Comparison of ENCODE assay signal across 1 cellular context in the genomic region with DNA sequence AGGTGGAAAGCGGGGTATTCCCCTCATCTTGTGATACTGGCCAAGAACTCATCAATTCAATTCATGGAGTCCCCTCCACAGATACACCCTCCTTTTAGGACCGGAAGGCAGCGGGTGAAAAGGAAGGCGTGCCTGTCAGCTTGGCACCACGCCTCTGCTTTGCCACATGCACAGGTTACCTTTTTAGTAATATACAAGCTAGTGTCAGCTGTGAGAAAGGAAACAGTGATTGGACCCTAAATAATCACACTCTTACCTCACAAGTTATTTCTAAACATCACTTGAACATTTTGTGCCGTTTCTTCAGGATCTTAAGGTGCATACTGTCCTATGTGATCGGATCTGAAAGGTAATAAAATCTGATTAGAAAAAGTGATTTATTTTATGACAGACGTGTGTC.
TF ChIP-seq lines count a peak whose summit lies in the region.

No MANE protein-coding gene starts in this region.

TF ChIP-seq in IMR-90, 13 proteins besides CTCF, POLR2A, EP300 and RAD21:
- TF ChIP-seq NFE2L2 (IDR thresholded peaks at IDR 0.05; ENCODE audit: low read depth, low read length) (no peak), CEBPB (IDR thresholded peaks at IDR 0.05; ENCODE audit: low read depth, low read length) (no peak), SMC3 (IDR thresholded peaks at IDR 0.05; ENCODE audit: low read depth, low read length) (no peak), RCOR1 (IDR thresholded peaks at IDR 0.05; ENCODE audit: insufficient replicate concordance, low read length) (no peak), MXI1 (IDR thresholded peaks at IDR 0.05; ENCODE audit: borderline replicate concordance, low read depth, low read length) (no peak), MAZ (IDR thresholded peaks at IDR 0.05; ENCODE audit: borderline replicate concordance, low read depth, low read length) (no peak), CHD1 (IDR thresholded peaks at IDR 0.05; ENCODE audit: low read depth, low read length) (no peak), FOS (IDR thresholded peaks at IDR 0.05; ENCODE audit: low read depth, low read length) (no peak), RFX5 (IDR thresholded peaks at IDR 0.05; ENCODE audit: low read depth, low read length) (no peak), BHLHE40 (IDR thresholded peaks at IDR 0.05; ENCODE audit: low read depth, low read length) (no peak), MAFK (IDR thresholded peaks at IDR 0.05; ENCODE audit: low read depth, low read length) (no peak)
- TF ChIP-seq, protein P1, sequence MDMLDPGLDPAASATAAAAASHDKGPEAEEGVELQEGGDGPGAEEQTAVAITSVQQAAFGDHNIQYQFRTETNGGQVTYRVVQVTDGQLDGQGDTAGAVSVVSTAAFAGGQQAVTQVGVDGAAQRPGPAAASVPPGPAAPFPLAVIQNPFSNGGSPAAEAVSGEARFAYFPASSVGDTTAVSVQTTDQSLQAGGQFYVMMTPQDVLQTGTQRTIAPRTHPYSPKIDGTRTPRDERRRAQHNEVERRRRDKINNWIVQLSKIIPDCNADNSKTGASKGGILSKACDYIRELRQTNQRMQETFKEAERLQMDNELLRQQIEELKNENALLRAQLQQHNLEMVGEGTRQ (IDR thresholded peaks at IDR 0.05; ENCODE audit: low read depth, low read length), result no peak
- TF ChIP-seq, protein P2, sequence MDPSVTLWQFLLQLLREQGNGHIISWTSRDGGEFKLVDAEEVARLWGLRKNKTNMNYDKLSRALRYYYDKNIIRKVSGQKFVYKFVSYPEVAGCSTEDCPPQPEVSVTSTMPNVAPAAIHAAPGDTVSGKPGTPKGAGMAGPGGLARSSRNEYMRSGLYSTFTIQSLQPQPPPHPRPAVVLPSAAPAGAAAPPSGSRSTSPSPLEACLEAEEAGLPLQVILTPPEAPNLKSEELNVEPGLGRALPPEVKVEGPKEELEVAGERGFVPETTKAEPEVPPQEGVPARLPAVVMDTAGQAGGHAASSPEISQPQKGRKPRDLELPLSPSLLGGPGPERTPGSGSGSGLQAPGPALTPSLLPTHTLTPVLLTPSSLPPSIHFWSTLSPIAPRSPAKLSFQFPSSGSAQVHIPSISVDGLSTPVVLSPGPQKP (IDR thresholded peaks at IDR 0.05; ENCODE audit: borderline replicate concordance, low read depth, low read length), result no peak
TF ChIP-seq in IMR-90: peak in this region for 0.
